In the genomic region with DNA sequence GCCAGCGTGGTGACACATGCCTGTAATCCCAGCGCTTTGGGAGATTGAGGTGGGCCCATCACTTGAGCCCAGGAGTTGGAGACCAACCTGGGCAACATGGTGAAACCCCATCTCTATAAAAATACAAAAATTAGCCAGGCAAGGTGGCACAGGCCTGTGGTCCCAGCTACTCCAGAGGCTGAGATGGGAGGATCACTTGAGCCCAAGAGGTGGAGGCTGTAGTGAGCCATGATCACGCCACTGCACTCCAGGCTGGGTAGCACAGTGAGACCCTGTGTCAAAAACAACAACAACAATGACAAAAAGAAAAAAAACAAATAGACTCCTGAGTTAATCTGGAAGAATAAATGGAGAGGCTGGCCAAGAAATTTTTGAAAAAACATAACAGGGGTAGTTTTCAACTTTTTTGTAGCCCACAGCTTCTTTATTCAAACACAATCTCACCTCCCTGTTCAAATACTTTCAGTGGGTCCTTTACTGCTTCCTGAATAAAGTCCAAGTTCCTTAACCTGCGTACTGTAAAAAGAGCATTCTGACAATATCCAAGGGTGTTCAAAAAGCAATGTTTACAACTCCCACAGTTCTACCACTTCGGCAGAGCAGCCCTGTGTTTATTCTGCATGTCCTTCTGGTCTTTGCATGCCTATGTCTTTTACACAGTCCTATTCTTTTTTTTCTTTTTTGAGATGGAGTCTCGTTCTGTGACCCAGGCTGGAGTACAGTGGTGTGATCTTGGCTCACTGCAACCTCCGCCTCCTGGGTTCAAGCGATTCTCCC, we compare ENCODE assay signal across 20 cellular contexts.
"Had no signal": no experiment of that assay in that cellular context is flagged by ENCODE, and none has a peak within 500 bp of the region (broad histone marks: within the 10 kb centered on the region; RNA-seq: fewer than 3 reads in every experiment).

No MANE protein-coding gene starts in this region.

- H3K4me2 ChIP-seq: smooth muscle cell had no signal

- H3K36me3 ChIP-seq: neutrophil, right atrium auricular region, suprapubic skin had no signal

- H3K27me3 Mint-ChIP-seq: activated CD4-positive, alpha-beta T cell treated with anti-CD3 and anti-CD28 coated beads for 36 hours; activated naive CD8-positive, alpha-beta T cell treated with anti-CD3 and anti-CD28 coated beads, Interleukin-2, amount 50 U/mL, for 24 hours; activated T-helper 17 cell treated with anti-CD3 and anti-CD28 coated beads, Interleukin-2, amount 50 U/mL, for 72 hours; naive B cell had no signal

- DNase-seq: activated CD4-positive, alpha-beta T cell treated with anti-CD3 and anti-CD28 coated beads for 36 hours; activated CD8-positive, alpha-beta memory T cell treated with anti-CD3 and anti-CD28 coated beads for 24 hours; activated naive CD4-positive, alpha-beta T cell treated with anti-CD3 and anti-CD28 coated beads for 36 hours; activated naive CD8-positive, alpha-beta T cell treated with anti-CD3 and anti-CD28 coated beads, Interleukin-2, amount 50 U/mL, for 24 hours; activated T-cell treated with anti-CD3 and anti-CD28 coated beads for 4 hours; dorsolateral prefrontal cortex; hippocampal formation; kidney; naive B cell; SIG-M5; stimulated activated CD4-positive, alpha-beta T cell treated with anti-CD3 and anti-CD28 coated beads, Interleukin-4, amount 100 ng/mL, for 4 hours; stimulated activated naive CD8-positive, alpha-beta T cell treated with anti-CD3 and anti-CD28 coated beads, Interleukin-15, Interleukin-2, amounts not matched to agents 100 U/mL and 50 U/mL, for 24 hours had no signal

- H3K9ac ChIP-seq: parathyroid adenoma had no signal

- H3K27ac ChIP-seq: dorsolateral prefrontal cortex, neutrophil, parathyroid adenoma, right atrium auricular region, suprapubic skin had no signal

- H3K9me3 Mint-ChIP-seq: activated naive CD4-positive, alpha-beta T cell treated with anti-CD3 and anti-CD28 coated beads for 36 hours; activated naive CD8-positive, alpha-beta T cell treated with anti-CD3 and anti-CD28 coated beads, Interleukin-2, amount 50 U/mL, for 24 hours; activated T-helper 17 cell treated with anti-CD3 and anti-CD28 coated beads, Interleukin-2, amount 50 U/mL, for 72 hours; mesothelial cell of epicardium; naive B cell; T-helper 1 cell treated with Interleukin-12 subunit alpha and Interleukin-12 subunit beta and Interleukin-4 antibody, amounts not matched to agents 30 μg/mL and 1 μg/mL, for 36 hours had no signal

- H3K9me3 ChIP-seq: neutrophil, right atrium auricular region, suprapubic skin had no signal

- ATAC-seq: activated CD4-positive, alpha-beta T cell treated with anti-CD3 and anti-CD28 coated beads for 36 hours; activated naive CD8-positive, alpha-beta T cell treated with anti-CD3 and anti-CD28 coated beads, Interleukin-2, amount 50 U/mL, for 24 hours; activated T-helper 17 cell treated with anti-CD3 and anti-CD28 coated beads, Interleukin-2, amount 50 U/mL, for 72 hours; stimulated activated naive CD8-positive, alpha-beta T cell treated with anti-CD3 and anti-CD28 coated beads, Interleukin-15, Interleukin-2, amounts not matched to agents 100 U/mL and 50 U/mL, for 24 hours had no signal

- H3K4me3 Mint-ChIP-seq: activated CD4-positive, alpha-beta T cell treated with anti-CD3 and anti-CD28 coated beads for 36 hours; activated naive CD4-positive, alpha-beta T cell treated with anti-CD3 and anti-CD28 coated beads for 36 hours; activated naive CD8-positive, alpha-beta T cell treated with anti-CD3 and anti-CD28 coated beads, Interleukin-2, amount 50 U/mL, for 24 hours; activated T-helper 17 cell treated with anti-CD3 and anti-CD28 coated beads, Interleukin-2, amount 50 U/mL, for 72 hours; mesothelial cell of epicardium; T-helper 1 cell treated with Interleukin-12 subunit alpha and Interleukin-12 subunit beta and Interleukin-4 antibody, amounts not matched to agents 30 μg/mL and 1 μg/mL, for 36 hours had no signal

- H3K36me3 Mint-ChIP-seq: naive B cell had no signal

- H3K4me1 ChIP-seq: parathyroid adenoma had no signal

- H3K27me3 ChIP-seq: dorsolateral prefrontal cortex, neutrophil, right atrium auricular region, suprapubic skin had no signal

- H3K4me3 ChIP-seq: dorsolateral prefrontal cortex, right atrium auricular region, smooth muscle cell, suprapubic skin had no signal

- H3K27ac Mint-ChIP-seq: activated CD4-positive, alpha-beta T cell treated with anti-CD3 and anti-CD28 coated beads for 36 hours; activated naive CD4-positive, alpha-beta T cell treated with anti-CD3 and anti-CD28 coated beads for 36 hours; activated naive CD8-positive, alpha-beta T cell treated with anti-CD3 and anti-CD28 coated beads, Interleukin-2, amount 50 U/mL, for 24 hours; activated T-helper 17 cell treated with anti-CD3 and anti-CD28 coated beads, Interleukin-2, amount 50 U/mL, for 72 hours; mesothelial cell of epicardium; T-helper 1 cell treated with Interleukin-12 subunit alpha and Interleukin-12 subunit beta and Interleukin-4 antibody, amounts not matched to agents 30 μg/mL and 1 μg/mL, for 36 hours had no signal

- H2AFZ ChIP-seq: parathyroid adenoma had no signal
